9 cellular contexts compared by ENCODE assay signal in genomic region chr10:3248526-3249255, GRCh38.
A peak's percentile ranks its signal among the peaks of the same experiment; 100 is the strongest.
DNase-seq lines count a peak whose midpoint lies in the region; ATAC-seq, FAIRE-seq and TF ChIP-seq lines count a peak whose summit lies in the region.
"Had no signal": no experiment of that assay in that cellular context is flagged by ENCODE, and none has a peak within 500 bp of the region (broad histone marks: within the 10 kb centered on the region; RNA-seq: fewer than 3 reads in every experiment).

No MANE protein-coding gene starts in this region.

- TF ChIP-seq CTCF in dorsolateral prefrontal cortex (IDR thresholded peaks at IDR 0.05 in 54 of 56, conservative IDR thresholded peaks at IDR 0.05 in 2 of 56; ENCODE audit: low read depth in 1 of 56, partially characterized antibody in 56 of 56) (no peak), D721Med (IDR thresholded peaks at IDR 0.05; ENCODE audit: insufficient read depth, missing control alignments) (no peak)

- peaks cover 7% of the 10 kb centered on the region for H3K4me1 Mint-ChIP-seq in stimulated activated memory B cell treated with anti-CD40 and anti-IgM and Interleukin-4, amounts not matched to agents 10 μg/mL and 1 μg/mL and 100 μg/mL, for 72 hours

- H3K36me3 ChIP-seq in effector memory CD4-positive, alpha-beta T cell (ENCODE audit: control insufficient read depth, insufficient read depth, low read length) = no peaks in the 10 kb centered on the region

- H3K27ac ChIP-seq in dorsolateral prefrontal cortex = peak overlapping the region in 36 of 59 donors; percentile 1 to 76 (median 32)
- no peak overlapping the region for H3K27ac ChIP-seq in effector memory CD4-positive, alpha-beta T cell (ENCODE audit: insufficient read depth, low read length, poor library complexity, severe bottlenecking)
- no peak overlapping the region for H3K27ac ChIP-seq in substantia nigra (ENCODE audit: low read depth, low read length, poor library complexity, severe bottlenecking)
- H3K27ac ChIP-seq: parathyroid adenoma had no signal

- no peaks in the 10 kb centered on the region for H3K36me3 Mint-ChIP-seq in stimulated activated memory B cell treated with anti-CD40 and anti-IgM and Interleukin-4, amounts not matched to agents 10 μg/mL and 1 μg/mL and 100 μg/mL, for 72 hours

- intact Hi-C loops in dorsolateral prefrontal cortex (cut with DNase I) = loop anchor here (10.0 kb wide), 2 partner anchors 146 to 1406 kb away; no protein-coding TSS in a partner anchor

- H3K4me3 ChIP-seq in dorsolateral prefrontal cortex = peak overlapping the region in 1 of 59 donors; percentile 10
- no peak overlapping the region for H3K4me3 ChIP-seq in effector memory CD4-positive, alpha-beta T cell (ENCODE audit: insufficient read depth, low read depth, low read length, poor library complexity, severe bottlenecking)

- H3K4me3 Mint-ChIP-seq in stimulated activated memory B cell treated with anti-CD40 and anti-IgM and Interleukin-4, amounts not matched to agents 10 μg/mL and 1 μg/mL and 100 μg/mL, for 72 hours = no peak overlapping the region

- DNase-seq in ACHN = peak; percentile 81
- DNase-seq in NCI-H146 treated with DMSO at 0.1 percent for 48 hours (lab: John Stamatoyannopoulos, UW; ENCODE audit: unreplicated experiment) = peak; percentile 52
- peak in 1 of 10 donors; percentile 32 for DNase-seq in dorsolateral prefrontal cortex
- peak; percentile 26 for DNase-seq in mucosa of gallbladder (ENCODE audit: low spot score)
- no peak for DNase-seq in effector memory CD4-positive, alpha-beta T cell
- DNase-seq in substantia nigra (lab: John Stamatoyannopoulos, UW) = no peak
- no peak for DNase-seq in D721Med (ENCODE audit: insufficient read length, low spot score)

- ATAC-seq in stimulated activated memory B cell treated with anti-CD40 and anti-IgM and Interleukin-4, amounts not matched to agents 10 μg/mL and 1 μg/mL and 100 μg/mL, for 72 hours = no peak

- in situ Hi-C loops in ACHN (cut with HindIII; ENCODE audit: low pct_ligation_motif_present, low pct_unique_long_range_greater_than_20kb, low sequenced_read_pairs) = no loop called here

- H3K4me1 ChIP-seq in effector memory CD4-positive, alpha-beta T cell (ENCODE audit: control insufficient read depth, insufficient read depth, low read length, poor library complexity, severe bottlenecking) = no peaks in the 10 kb centered on the region
- H3K4me1 ChIP-seq: parathyroid adenoma had no signal

- H3K27me3 Mint-ChIP-seq in stimulated activated memory B cell treated with anti-CD40 and anti-IgM and Interleukin-4, amounts not matched to agents 10 μg/mL and 1 μg/mL and 100 μg/mL, for 72 hours = peaks cover 36% of the 10 kb centered on the region

- no peak overlapping the region for H3K27ac Mint-ChIP-seq in stimulated activated memory B cell treated with anti-CD40 and anti-IgM and Interleukin-4, amounts not matched to agents 10 μg/mL and 1 μg/mL and 100 μg/mL, for 72 hours

- no peaks in the 10 kb centered on the region for H3K9me3 ChIP-seq in effector memory CD4-positive, alpha-beta T cell (ENCODE audit: control insufficient read depth, low read length)

- H3K27me3 ChIP-seq in dorsolateral prefrontal cortex = peaks cover 0 to 4% (median 0%) of the 10 kb centered on the region in 45 donors
- no peaks in the 10 kb centered on the region for H3K27me3 ChIP-seq in effector memory CD4-positive, alpha-beta T cell (replicated peaks; ENCODE audit: control insufficient read depth, insufficient read depth, low read length, poor library complexity, severe bottlenecking)

- FAIRE-seq in D721Med (lab: Jason Lieb, UNC) = no peak

- H3K9me3 Mint-ChIP-seq in stimulated activated memory B cell treated with anti-CD40 and anti-IgM and Interleukin-4, amounts not matched to agents 10 μg/mL and 1 μg/mL and 100 μg/mL, for 72 hours = no peaks in the 10 kb centered on the region

Comparison
In these comparisons a context has a peak if more than half of its experiments do, and no peak if none do; other contexts are left out.
1. DNase-seq: peak in ACHN (single experiment), NCI-H146 treated with DMSO at 0.1 percent for 48 hours (single experiment) and mucosa of gallbladder (single experiment); none in effector memory CD4-positive, alpha-beta T cell (0 of 3), substantia nigra (0 of 49) and D721Med (single experiment).
2. H3K27ac ChIP-seq: peak in dorsolateral prefrontal cortex (36 of 59); none in effector memory CD4-positive, alpha-beta T cell (single experiment) and substantia nigra (single experiment).